2 cellular contexts compared by ENCODE assay signal in genomic region chr2:69452687-69453086, GRCh38.
TF ChIP-seq lines count a peak whose summit lies in the region.

No MANE protein-coding gene starts in this region.

TF ChIP-seq in HepG2, 621 proteins besides CTCF, POLR2A, EP300 and RAD21:
- no peak for TF ChIP-seq SP2 (CRISPR knock-in tag; IDR thresholded peaks at IDR 0.05)
- no peak for TF ChIP-seq DNMT3B (CRISPR knock-in tag; conservative IDR thresholded peaks at IDR 0.05)
- TF ChIP-seq ZNF225 (CRISPR knock-in tag; IDR thresholded peaks at IDR 0.05) = no peak
- no peak for TF ChIP-seq SOX13 (IDR thresholded peaks at IDR 0.05)
- TF ChIP-seq SOX13 (CRISPR knock-in tag; conservative IDR thresholded peaks at IDR 0.05 in 1 of 2, IDR thresholded peaks at IDR 0.05 in 1 of 2) = peak in 1 of 2 experiments; percentile 11; a peak in 1 of 4 replicates
- TF ChIP-seq AGO1 (IDR thresholded peaks at IDR 0.05; ENCODE audit: low read depth, low read length, poor library complexity, severe bottlenecking) = no peak
- 0 out of 2 replicates have a peak, but pooled peaks have one; percentile 9 for TF ChIP-seq CEBPB (IDR thresholded peaks at IDR 0.05; ENCODE audit: borderline replicate concordance, low read depth, low read length)
- TF ChIP-seq CENPBD1 (CRISPR knock-in tag; IDR thresholded peaks at IDR 0.05; ENCODE audit: borderline replicate concordance, low read depth) = no peak
- TF ChIP-seq CCDC6 (CRISPR knock-in tag; IDR thresholded peaks at IDR 0.05) = no peak
- no peak for TF ChIP-seq ZNF547 (CRISPR knock-in tag; IDR thresholded peaks at IDR 0.05)

TF ChIP-seq in H1, 55 proteins besides CTCF, POLR2A, EP300 and RAD21:
- no peak for TF ChIP-seq SP1 (IDR thresholded peaks at IDR 0.05; ENCODE audit: low read depth, low read length)
- no peak for TF ChIP-seq KDM1A (IDR thresholded peaks at IDR 0.05; ENCODE audit: borderline replicate concordance, low read length)
- no peak for TF ChIP-seq TAF1 (IDR thresholded peaks at IDR 0.05; ENCODE audit: low read depth, low read length)
- TF ChIP-seq TBP (IDR thresholded peaks at IDR 0.05; ENCODE audit: low read depth, low read length) = no peak
- no peak for TF ChIP-seq JUND (IDR thresholded peaks at IDR 0.05; ENCODE audit: low read length)
- no peak for TF ChIP-seq SUZ12 (IDR thresholded peaks at IDR 0.05; ENCODE audit: low read length)
- no peak for TF ChIP-seq JUN (IDR thresholded peaks at IDR 0.05; ENCODE audit: low read depth, low read length)
- no peak for TF ChIP-seq E2F6 (IDR thresholded peaks at IDR 0.05)
- no peak for TF ChIP-seq BACH1 (IDR thresholded peaks at IDR 0.05; ENCODE audit: low read length)
- TF ChIP-seq CHD1 (IDR thresholded peaks at IDR 0.05; ENCODE audit: low read depth, low read length) = no peak
- no peak for TF ChIP-seq GTF2F1 (IDR thresholded peaks at IDR 0.05; ENCODE audit: borderline replicate concordance, low read depth, low read length)
TF ChIP-seq in H1: peak in this region for 0.
